In the genomic region with DNA sequence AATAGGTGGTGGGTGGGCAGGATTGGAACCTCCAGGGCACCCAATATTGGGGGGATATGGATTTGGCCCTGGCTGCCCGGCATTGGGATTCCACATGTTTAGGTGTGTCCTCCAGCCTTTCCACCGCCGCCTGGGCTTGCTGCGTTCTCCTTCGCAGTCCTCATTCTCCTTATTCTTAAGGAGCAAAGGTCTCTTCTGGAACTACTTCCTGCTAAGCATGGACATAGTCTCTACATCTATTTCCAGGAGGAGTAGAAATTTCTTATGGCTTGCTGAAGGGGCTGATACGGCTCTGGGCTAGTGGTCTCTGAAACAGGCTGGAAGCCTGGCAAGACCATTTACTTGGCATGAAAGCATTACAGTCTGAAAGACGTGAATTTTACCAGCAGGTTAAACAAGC, we compare ENCODE assay signal across 14 cellular contexts. TPM values are rescaled to one million over a fixed set of nuclear protein-coding genes. Genes with fewer than 3 reads are reported as not detected.
DNase-seq lines count a peak whose midpoint lies in the region; ATAC-seq and TF ChIP-seq lines count a peak whose summit lies in the region.
"Had no signal": no experiment of that assay in that cellular context is flagged by ENCODE, and none has a peak within 500 bp of the region (broad histone marks: within the 10 kb centered on the region; RNA-seq: fewer than 3 reads in every experiment).

No MANE protein-coding gene starts in this region.

- CTCF ChIA-PET in RWPE1 (lab: Yijun Ruan, JAX) = no interaction called here

- DNase-seq in NCI-H1436 (lab: John Stamatoyannopoulos, UW) (no peak), ascending aorta (ENCODE audit: low spot score in 2 of 2) (no peak), RWPE1 (ENCODE audit: low spot score) (no peak)
- DNase-seq: activated effector memory CD4-positive, alpha-beta T cell treated with anti-CD3 and anti-CD28 coated beads, Interleukin-2, amount 50 U/mL, for 16 hours; BE2C; left lung; occipital lobe had no signal

- no peak for TF ChIP-seq CTCF in 22Rv1 (IDR thresholded peaks at IDR 0.05)
- TF ChIP-seq CTCF in DOHH2 (IDR thresholded peaks at IDR 0.05; ENCODE audit: low read depth, low read length, poor library complexity, severe bottlenecking) = no peak
- no peak for TF ChIP-seq CTCF in ascending aorta (IDR thresholded peaks at IDR 0.05)
- TF ChIP-seq CTCF in RWPE1 (conservative IDR thresholded peaks at IDR 0.05; ENCODE audit: low read depth) = no peak

- peak overlapping the region; percentile 51 for H3K9ac ChIP-seq in mucosa of stomach (ENCODE audit: low read length)

- H3K9me3 ChIP-seq in DOHH2 (ENCODE audit: control insufficient read depth, insufficient read depth, low read length) (peaks cover 6% of the 10 kb centered on the region), mucosa of stomach (ENCODE audit: control insufficient read depth, low read length) (no peaks in the 10 kb centered on the region), ascending aorta (peaks cover 0 to 16% of the 10 kb centered on the region in 2 donors)
- H3K9me3 ChIP-seq: BE2C, vagina had no signal

- peak overlapping the region; percentile 92 for H3K4me2 ChIP-seq in DOHH2 (ENCODE audit: low read length)

- intact Hi-C loops in ascending aorta (cut with DNase I) = no loop called here

- H3K4me1 Mint-ChIP-seq in activated T-helper 17 cell treated with anti-CD3 and anti-CD28 coated beads, Interleukin-2, amount 50 U/mL, for 72 hours = peaks cover 45% of the 10 kb centered on the region

- H3K4me1 ChIP-seq in DOHH2 (ENCODE audit: control insufficient read depth, low read length) (peaks cover 79% of the 10 kb centered on the region), mucosa of stomach (ENCODE audit: control insufficient read depth, insufficient read depth, low read length) (peaks cover 57% of the 10 kb centered on the region), ascending aorta (no peaks in the 10 kb centered on the region)
- H3K4me1 ChIP-seq: BE2C, vagina had no signal

- peaks cover 13% of the 10 kb centered on the region for H3K36me3 ChIP-seq in DOHH2 (ENCODE audit: control insufficient read depth, low read length)
- no peaks in the 10 kb centered on the region for H3K36me3 ChIP-seq in mucosa of stomach (ENCODE audit: control insufficient read depth, insufficient read depth, low read length)
- no peaks in the 10 kb centered on the region for H3K36me3 ChIP-seq in ascending aorta
- H3K36me3 ChIP-seq: BE2C, left lung, vagina had no signal

- H3K4me3 Mint-ChIP-seq in activated T-helper 17 cell treated with anti-CD3 and anti-CD28 coated beads, Interleukin-2, amount 50 U/mL, for 72 hours = peak overlapping the region; percentile 76

- no peaks in the 10 kb centered on the region for H3K27me3 Mint-ChIP-seq in activated T-helper 17 cell treated with anti-CD3 and anti-CD28 coated beads, Interleukin-2, amount 50 U/mL, for 72 hours

- H3K27me3 ChIP-seq in DOHH2 (ENCODE audit: control insufficient read depth, low read length) = no peaks in the 10 kb centered on the region
- H3K27me3 ChIP-seq in mucosa of stomach (ENCODE audit: control insufficient read depth, insufficient read depth, low read length) = no peaks in the 10 kb centered on the region
- no peaks in the 10 kb centered on the region for H3K27me3 ChIP-seq in ascending aorta
- H3K27me3 ChIP-seq: BE2C, vagina had no signal

- H3K27ac ChIP-seq in 22Rv1 (peak overlapping the region; percentile 74), DOHH2 (ENCODE audit: low read depth, low read length) (peak overlapping the region; percentile 36; the same call in 1 of the 2 replicates), ascending aorta (no peak overlapping the region), RWPE1 (no peak overlapping the region)
- H3K27ac ChIP-seq: SK-N-MC, vagina had no signal

- H3K36me3 Mint-ChIP-seq in activated T-helper 17 cell treated with anti-CD3 and anti-CD28 coated beads, Interleukin-2, amount 50 U/mL, for 72 hours (ENCODE audit: low read depth) = no peaks in the 10 kb centered on the region

- peaks cover 20% of the 10 kb centered on the region for H3F3A ChIP-seq in DOHH2 (ENCODE audit: control insufficient read depth, insufficient read depth)

- H3K4me3 ChIP-seq in DOHH2 (ENCODE audit: low read length) (peak overlapping the region; percentile 22; the same call in 1 of the 2 replicates), mucosa of stomach (ENCODE audit: low read length) (no peak overlapping the region), ascending aorta (no peak overlapping the region)
- H3K4me3 ChIP-seq: left lung, SK-N-MC, vagina had no signal

- no peaks in the 10 kb centered on the region for H3K9me2 ChIP-seq in DOHH2 (replicated peaks; ENCODE audit: control insufficient read depth, low read length)

- no peaks in the 10 kb centered on the region for H4K20me1 ChIP-seq in DOHH2 (ENCODE audit: control insufficient read depth, insufficient read depth, low read depth, low read length)

- H3K27ac Mint-ChIP-seq in activated T-helper 17 cell treated with anti-CD3 and anti-CD28 coated beads, Interleukin-2, amount 50 U/mL, for 72 hours = no peak overlapping the region

- POLR2A ChIA-PET in RWPE1 (lab: Yijun Ruan, JAX; ENCODE audit: low non-redundant PET) = no interaction called here

- no peak for ATAC-seq in activated T-helper 17 cell treated with anti-CD3 and anti-CD28 coated beads, Interleukin-2, amount 50 U/mL, for 72 hours (replicated peaks)
- no peak for ATAC-seq in GM19452 (IDR thresholded peaks at IDR 0.05; ENCODE audit: unreplicated experiment)

- no peaks in the 10 kb centered on the region for H3K9me3 Mint-ChIP-seq in activated T-helper 17 cell treated with anti-CD3 and anti-CD28 coated beads, Interleukin-2, amount 50 U/mL, for 72 hours

- H3K79me2 ChIP-seq in DOHH2 (ENCODE audit: control insufficient read depth, low read length) = no peaks in the 10 kb centered on the region

RNA-seq across cellular contexts. Expression of a gene that starts 9.2 kb away (rescaled TPM):
- total RNA-seq in activated T-helper 17 cell treated with anti-CD3 and anti-CD28 coated beads, Interleukin-2, amount 50 U/mL, for 72 hours = 10 to 100 TPM in 1 of 2 donors, 1 to 10 TPM in 1; 2.1 to 11.3 TPM
- total RNA-seq in ascending aorta = 21.2 TPM

RNA-seq across cellular contexts. Expression of a gene that starts 27.4 kb away (rescaled TPM):
- total RNA-seq in activated T-helper 17 cell treated with anti-CD3 and anti-CD28 coated beads, Interleukin-2, amount 50 U/mL, for 72 hours = 100 to 1,000 TPM in 1 of 2 donors, 10 to 100 TPM in 1; 66.4 to 121 TPM
- total RNA-seq in ascending aorta = 122 TPM

RNA-seq across cellular contexts. Expression of a gene that starts 53.3 kb away (rescaled TPM):
- total RNA-seq in activated T-helper 17 cell treated with anti-CD3 and anti-CD28 coated beads, Interleukin-2, amount 50 U/mL, for 72 hours = 10 to 100 TPM in 1 of 2 donors, 1 to 10 TPM in 1; 5.8 to 10.2 TPM
- 3.0 TPM for total RNA-seq in ascending aorta

Comparison
In these comparisons a context has a peak if more than half of its experiments do, and no peak if none do; other contexts are left out.
1. H3K27ac ChIP-seq: peak in 22Rv1 (single experiment) and DOHH2 (single experiment); none in ascending aorta (0 of 2) and RWPE1 (single experiment).